In genomic region chr3:154364849-154365248, GRCh38 we compare ENCODE assay signal across 13 cellular contexts. TPM values are rescaled to one million over a fixed set of nuclear protein-coding genes. Genes with fewer than 3 reads are reported as not detected.
A peak's percentile ranks its signal among the peaks of the same experiment; 100 is the strongest.
DNase-seq lines count a peak whose midpoint lies in the region; ATAC-seq and TF ChIP-seq lines count a peak whose summit lies in the region.
"Had no signal": no experiment of that assay in that cellular context is flagged by ENCODE, and none has a peak within 500 bp of the region (broad histone marks: within the 10 kb centered on the region; RNA-seq: fewer than 3 reads in every experiment).

No MANE protein-coding gene starts in this region.

- DNase-seq in HCT116 (ENCODE audit: low read depth, low spot score) (peak; percentile 6), PC-9 (peak; percentile 64 to 70), foreskin keratinocyte (no peak), neuronal stem cell (ENCODE audit: low spot score) (no peak), NCI-H1417 (lab: John Stamatoyannopoulos, UW) (no peak)
- DNase-seq: C1 segment of cervical spinal cord; CD4-positive, alpha-beta T cell; DMS153; GF-D8; HCEC 1CT had no signal

- H3K79me2 ChIP-seq in HCT116 (ENCODE audit: insufficient read depth, low read length) (no peaks in the 10 kb centered on the region), PC-9 (ENCODE audit: low read depth) (no peaks in the 10 kb centered on the region)

- H3K4ac ChIP-seq in neuronal stem cell (ENCODE audit: low read length) = no peak overlapping the region

- POLR2A ChIA-PET in HCT116 (lab: Charles Lee) = no interaction called here
- POLR2A ChIA-PET in PC-9 (lab: Charles Lee; ENCODE audit: unreplicated experiment) = no interaction called here

- intact Hi-C loops in HCT116 (cut with micrococcal nuclease) = no loop called here
- intact Hi-C loops in PC-9 (cut with micrococcal nuclease; ENCODE audit: unreplicated experiment) = loop anchor here (1.0 kb wide), 1 partner anchor 9 kb away; no protein-coding TSS in a partner anchor

- ATAC-seq in HCT116 = peak; percentile 80
- peak; percentile 44 for ATAC-seq in foreskin keratinocyte
- ATAC-seq in HG02840 (IDR thresholded peaks at IDR 0.05; ENCODE audit: low FRiP score, unreplicated experiment) = no peak
- ATAC-seq in GM19023 (IDR thresholded peaks at IDR 0.05; ENCODE audit: unreplicated experiment) = no peak
- ATAC-seq: K562 had no signal

- H3K27ac ChIP-seq in HCT116 (ENCODE audit: low read depth, low read length) (no peak overlapping the region), PC-9 (no peak overlapping the region), foreskin keratinocyte (no peak overlapping the region), neuronal stem cell (replicated peaks; ENCODE audit: low read length) (no peak overlapping the region)

- no peak overlapping the region for H2BK5ac ChIP-seq in neuronal stem cell (ENCODE audit: low read length)

- CTCF ChIA-PET in HCT116 (lab: Charles Lee) (no interaction called here), PC-9 (lab: Charles Lee) (interaction anchor here (0.6 kb wide), 2 partner anchors 40 to 124 kb away, joined by 4 to 20 read pairs; no protein-coding TSS in a partner anchor)

- H3K9me3 ChIP-seq in HCT116 (ENCODE audit: control insufficient read depth in 1 of 2, insufficient read depth in 1 of 2, low read depth in 1 of 2, low read length in 2 of 2) (peaks cover 0 to 6% of the 10 kb centered on the region in 2 experiments; a peak in 1 of 4 replicates), PC-9 (ENCODE audit: insufficient read depth, low read depth) (no peaks in the 10 kb centered on the region), neuronal stem cell (replicated peaks in 1 of 2; ENCODE audit: control insufficient read depth in 2 of 2, insufficient read depth in 1 of 2, low read depth in 1 of 2, low read length in 2 of 2) (no peaks in the 10 kb centered on the region)

- peak overlapping the region; percentile 42 for H3K4me2 ChIP-seq in HCT116 (ENCODE audit: low read length)
- no peak overlapping the region; the same call in 1 of the 2 replicates for H3K4me2 ChIP-seq in PC-9
- H3K4me2 ChIP-seq in neuronal stem cell (ENCODE audit: insufficient read depth, low read length, poor library complexity, severe bottlenecking) = no peak overlapping the region

- H3K4me1 ChIP-seq in HCT116 (ENCODE audit: control insufficient read depth in 1 of 2, insufficient read depth in 2 of 2, low read length in 2 of 2) = peaks cover 0 to 10% of the 10 kb centered on the region in 2 experiments; a peak in 2 of 4 replicates
- H3K4me1 ChIP-seq in PC-9 (replicated peaks; ENCODE audit: insufficient read depth) = peaks cover 18% of the 10 kb centered on the region
- no peaks in the 10 kb centered on the region for H3K4me1 ChIP-seq in foreskin keratinocyte
- H3K4me1 ChIP-seq in neuronal stem cell (ENCODE audit: control insufficient read depth in 2 of 2, insufficient read depth in 1 of 2, low read depth in 1 of 2, low read length in 2 of 2) = no peaks in the 10 kb centered on the region

- no peaks in the 10 kb centered on the region for H3K27me3 ChIP-seq in HCT116 (ENCODE audit: insufficient read depth, low read length)
- no peaks in the 10 kb centered on the region for H3K27me3 ChIP-seq in PC-9 (ENCODE audit: insufficient read depth, low read depth)
- no peaks in the 10 kb centered on the region for H3K27me3 ChIP-seq in foreskin keratinocyte
- H3K27me3 ChIP-seq in neuronal stem cell (ENCODE audit: control insufficient read depth in 3 of 3, insufficient read depth in 3 of 3, low read depth in 1 of 3, low read length in 3 of 3) = no peaks in the 10 kb centered on the region

- H4K91ac ChIP-seq in neuronal stem cell (ENCODE audit: low read depth, low read length, poor library complexity) = no peak overlapping the region

- H2AFZ ChIP-seq in HCT116 (ENCODE audit: low read depth, low read length, poor library complexity, severe bottlenecking) = no peak overlapping the region
- H2AFZ ChIP-seq in PC-9 = no peak overlapping the region
- H2AFZ ChIP-seq in neuronal stem cell (ENCODE audit: low read length) = no peak overlapping the region

- no peaks in the 10 kb centered on the region for H4K20me1 ChIP-seq in HCT116 (ENCODE audit: insufficient read depth)
- H4K20me1 ChIP-seq in PC-9 (ENCODE audit: insufficient read depth) = no peaks in the 10 kb centered on the region

- H3K4me3 ChIP-seq in HCT116 (replicated peaks in 1 of 2; ENCODE audit: low read depth in 1 of 2, low read length in 2 of 2) (no peak overlapping the region), PC-9 (no peak overlapping the region), neuronal stem cell (ENCODE audit: low read length in 2 of 2) (no peak overlapping the region)
- H3K4me3 ChIP-seq: K562 had no signal

- H2BK12ac ChIP-seq in neuronal stem cell (ENCODE audit: low read length) = no peak overlapping the region

- H3K18ac ChIP-seq in neuronal stem cell (ENCODE audit: low read length) = peak overlapping the region; percentile 13

- 0 out of 2 replicates have a peak, but pooled peaks cover 3% of the 10 kb centered on the region for H3F3A ChIP-seq in PC-9 (ENCODE audit: insufficient read depth, low read depth)

- no peaks in the 10 kb centered on the region for H3K79me1 ChIP-seq in neuronal stem cell (ENCODE audit: low read depth, low read length)

- RAD21 ChIA-PET in HCT116 (lab: Charles Lee; ENCODE audit: low non-redundant PET in 1 of 2, low total read pairs in 2 of 2, uncharacterized antibody in 2 of 2, unreplicated experiment in 2 of 2) = no interaction called here

- H3K9me2 ChIP-seq in HCT116 (ENCODE audit: insufficient read depth) (no peaks in the 10 kb centered on the region), PC-9 (ENCODE audit: insufficient read depth) (no peaks in the 10 kb centered on the region)

- no peak for TF ChIP-seq RAD21 in HCT116 (IDR thresholded peaks at IDR 0.05; ENCODE audit: low read depth)

- H3K9ac ChIP-seq in HCT116 (ENCODE audit: low read length) (no peak overlapping the region), neuronal stem cell (ENCODE audit: low read depth, low read length, poor library complexity) (no peak overlapping the region)

- H2BK120ac ChIP-seq in neuronal stem cell (ENCODE audit: low read depth, low read length) = no peak overlapping the region

- TF ChIP-seq CTCF in HCT116 (IDR thresholded peaks at IDR 0.05 in 2 of 3, conservative IDR thresholded peaks at IDR 0.05 in 1 of 3; ENCODE audit: borderline replicate concordance in 1 of 3, insufficient read depth in 1 of 3, low read depth in 2 of 3, low read length in 2 of 3) = no peak
- TF ChIP-seq CTCF in PC-9 (conservative IDR thresholded peaks at IDR 0.05) = no peak
- no peak for TF ChIP-seq CTCF in foreskin keratinocyte (conservative IDR thresholded peaks at IDR 0.05)

- no peak overlapping the region for H2AK5ac ChIP-seq in neuronal stem cell (ENCODE audit: low read depth, low read length)

- BruUV-seq in HCT116 (replicated peaks; lab: Mats Ljungman, UMichigan) (no TSS peak), PC-9 (replicated peaks; lab: Mats Ljungman, UMichigan) (no TSS peak)

- H4K8ac ChIP-seq in neuronal stem cell (ENCODE audit: low read depth, low read length) = no peak overlapping the region

- no peak overlapping the region for H2BK15ac ChIP-seq in neuronal stem cell (ENCODE audit: low read length)

- H3K36me3 ChIP-seq in HCT116 (ENCODE audit: control insufficient read depth in 1 of 2, insufficient read depth in 2 of 2, low read length in 2 of 2) = no peaks in the 10 kb centered on the region
- no peaks in the 10 kb centered on the region for H3K36me3 ChIP-seq in PC-9 (ENCODE audit: low read depth)
- H3K36me3 ChIP-seq in neuronal stem cell (replicated peaks in 1 of 2; ENCODE audit: control insufficient read depth in 2 of 2, insufficient read depth in 2 of 2, low read length in 2 of 2) = no peaks in the 10 kb centered on the region

- H3K23ac ChIP-seq in neuronal stem cell (ENCODE audit: low read depth, low read length, poor library complexity) = no peak overlapping the region

- no peak for TF ChIP-seq POLR2A in HCT116 (IDR thresholded peaks at IDR 0.05; ENCODE audit: borderline replicate concordance, extremely low read depth, insufficient read depth, insufficient read length)

- no peak overlapping the region for H3K14ac ChIP-seq in neuronal stem cell (ENCODE audit: low read length)

TF ChIP-seq in HCT116, 20 proteins besides CTCF, POLR2A, EP300 and RAD21 (continues in another document):
- TF ChIP-seq JUND (IDR thresholded peaks at IDR 0.05) (peak; percentile 26; the same call in 1 of the 2 replicates), EGR1 (IDR thresholded peaks at IDR 0.05; ENCODE audit: low read depth) (no peak), YY1 (IDR thresholded peaks at IDR 0.05; ENCODE audit: extremely low read depth, insufficient replicate concordance, low read depth, low read length) (no peak), FOSL1 (IDR thresholded peaks at IDR 0.05; ENCODE audit: low read depth) (peak; percentile 43; the same call in 1 of the 2 replicates), REST (IDR thresholded peaks at IDR 0.05; ENCODE audit: low read depth) (no peak), EZH2phosphoT487 (IDR thresholded peaks at IDR 0.05; ENCODE audit: borderline replicate concordance) (no peak)

RNA-seq across cellular contexts. Expression of gene DHX36, which starts 40.6 kb away (rescaled TPM):
- 49.9 TPM for total RNA-seq in HCT116 (2021; ENCODE audit: unreplicated experiment)
- polyA plus RNA-seq in HCT116 (2012) = 14.9 and 18.1 TPM in 2 replicates
- 64.2 and 87.2 TPM in 2 replicates for total RNA-seq in PC-9 (2021)
- 62.2 and 62.8 TPM in 2 replicates for total RNA-seq in foreskin keratinocyte
- 24.9 and 35.8 TPM in 2 replicates for polyA plus RNA-seq in foreskin keratinocyte
- polyA plus RNA-seq in neuronal stem cell (2013, experiment 1 of 2) = 61.5 TPM
- 66.3 TPM for polyA plus RNA-seq in neuronal stem cell (2013, experiment 2 of 2)

Comparison
In these comparisons a context has a peak if more than half of its experiments do, and no peak if none do; other contexts are left out.
1. ATAC-seq: peak in HCT116 (single experiment) and foreskin keratinocyte (single experiment); none in HG02840 (single experiment) and GM19023 (single experiment).
2. DNase-seq: peak in HCT116 (single experiment) and PC-9 (2 of 2); none in foreskin keratinocyte (0 of 2), neuronal stem cell (single experiment) and NCI-H1417 (0 of 3).